8 cellular contexts compared by ENCODE assay signal in the genomic region with DNA sequence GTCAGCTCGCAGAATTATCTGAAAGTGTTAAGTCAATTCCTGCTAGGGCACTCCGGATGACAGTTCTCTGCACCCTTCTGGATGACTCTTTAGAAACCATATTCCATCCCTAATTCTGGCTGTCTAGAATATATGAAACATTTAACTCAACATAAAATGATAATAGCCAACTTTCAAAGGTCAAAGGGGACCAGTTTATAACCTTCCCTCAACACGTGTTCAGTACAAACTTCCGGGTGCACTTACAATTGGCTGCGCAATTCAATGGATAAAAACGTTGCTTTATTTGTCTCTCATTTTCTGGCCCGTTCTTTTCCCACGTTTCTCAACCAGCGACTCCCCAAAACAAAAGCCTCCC. TPM values are rescaled to one million over a fixed set of nuclear protein-coding genes. Genes with fewer than 3 reads are reported as not detected.
DNase-seq lines count a peak whose midpoint lies in the region; ATAC-seq, FAIRE-seq and TF ChIP-seq lines count a peak whose summit lies in the region.

No MANE protein-coding gene starts in this region.

- no peak for TF ChIP-seq EP300 in A549 (IDR thresholded peaks at IDR 0.05)
- no peak for TF ChIP-seq EP300 in sigmoid colon (IDR thresholded peaks at IDR 0.05)

- H3K4me3 ChIP-seq in A549, result peak overlapping the region; percentile 96
- peak overlapping the region; percentile 99 for H3K4me3 ChIP-seq in GM12875 (ENCODE audit: low read depth, low read length)
- H3K4me3 ChIP-seq in foreskin fibroblast (ENCODE audit: low read depth in 1 of 2, low read length in 2 of 2), result peak overlapping the region; percentile 82 to 83
- H3K4me3 ChIP-seq in sigmoid colon, result peak overlapping the region; percentile 82 to 94 (median 86)

- no peak for TF ChIP-seq RAD21 in A549 (conservative IDR thresholded peaks at IDR 0.05 in 1 of 2, IDR thresholded peaks at IDR 0.05 in 1 of 2)

- peak overlapping the region; percentile 98 for H3K4me3 Mint-ChIP-seq in T-helper 17 cell

- ATAC-seq in A549 (peak in 1 of 2 experiments; percentile 11; a peak in 3 of 6 replicates), T-helper 17 cell (no peak), GM21447 (IDR thresholded peaks at IDR 0.05; ENCODE audit: unreplicated experiment) (no peak)

- H3K27me3 ChIP-seq in sigmoid colon, result no peaks in the 10 kb centered on the region

- TF ChIP-seq CTCF in A549 (IDR thresholded peaks at IDR 0.05), result no peak
- TF ChIP-seq CTCF in GM12875 (IDR thresholded peaks at IDR 0.05; ENCODE audit: borderline replicate concordance, insufficient read depth, low read depth, low read length), result no peak
- TF ChIP-seq CTCF in foreskin fibroblast (IDR thresholded peaks at IDR 0.05; ENCODE audit: low read depth, low read length), result no peak
- no peak for TF ChIP-seq CTCF in sigmoid colon (IDR thresholded peaks at IDR 0.05)

- no peaks in the 10 kb centered on the region for H3K36me3 Mint-ChIP-seq in T-helper 17 cell (ENCODE audit: low read depth)

- peaks cover 18% of the 10 kb centered on the region for H3K4me1 Mint-ChIP-seq in T-helper 17 cell

- H3K4me2 ChIP-seq in A549, result peak overlapping the region; percentile 92

- no peak for TF ChIP-seq POLR2A in A549 (IDR thresholded peaks at IDR 0.05; ENCODE audit: low read length)
- TF ChIP-seq POLR2A in sigmoid colon (IDR thresholded peaks at IDR 0.05), result no peak

- H3K27ac Mint-ChIP-seq in T-helper 17 cell, result peak overlapping the region; percentile 81

- FAIRE-seq in A549 (lab: Jason Lieb, UNC), result no peak

- 5% methylated on average over 9 of the region's 9 CpGs for WGBS in A549 (ENCODE audit: missing lambda C conversion rate)
- 1 to 3% methylated on average over 9 of the region's 9 CpGs for WGBS in sigmoid colon, 2 donors

- peaks cover 14% of the 10 kb centered on the region for H3K4me1 ChIP-seq in A549
- peaks cover 0 to 37% (median 22%) of the 10 kb centered on the region in 4 donors for H3K4me1 ChIP-seq in sigmoid colon

- H3K27ac ChIP-seq in A549, result peak overlapping the region; percentile 93 to 98
- H3K27ac ChIP-seq in sigmoid colon, result peak overlapping the region; percentile 85 to 96 (median 92)

- CTCF ChIA-PET in A549 (lab: Yijun Ruan, JAX), result interaction anchor here (0.7 kb wide), 1 partner anchor 265 kb away, joined by 5 read pairs; no protein-coding TSS in a partner anchor

- H3K36me3 ChIP-seq in sigmoid colon, result no peaks in the 10 kb centered on the region

- intact Hi-C loops in sigmoid colon (cut with DNase I), result no loop called here

- peak in 1 of 2 experiments; percentile 23 for DNase-seq in A549 (ENCODE audit: low read depth in 1 of 2, low spot score in 1 of 2)
- no peak for DNase-seq in T-helper 17 cell
- DNase-seq in foreskin fibroblast, result peak in 1 of 2 donors; percentile 47
- DNase-seq in sigmoid colon, result no peak
- no peak for DNase-seq in dedifferentiated amniotic fluid mesenchymal stem cell (ENCODE audit: extremely low spot score)
- no peak for DNase-seq in effector CD8-positive, alpha-beta T cell (lab: John Stamatoyannopoulos, UW)

- H3K9me3 ChIP-seq in A549 (no peaks in the 10 kb centered on the region), T-helper 17 cell (ENCODE audit: control insufficient read depth, low read length, poor library complexity, severe bottlenecking) (no peaks in the 10 kb centered on the region), sigmoid colon (no peaks in the 10 kb centered on the region)

- H3K27me3 Mint-ChIP-seq in T-helper 17 cell, result no peaks in the 10 kb centered on the region

- POLR2A ChIA-PET in A549 (lab: Yijun Ruan, JAX), result interaction anchor here (0.6 to 3.6 kb wide), 2 partner anchors 21 to 173 kb away, joined by 3 to 71 read pairs; a partner anchor contains a TSS

TF ChIP-seq in A549, 52 proteins besides CTCF, POLR2A, EP300 and RAD21:
- TF ChIP-seq, protein P1, sequence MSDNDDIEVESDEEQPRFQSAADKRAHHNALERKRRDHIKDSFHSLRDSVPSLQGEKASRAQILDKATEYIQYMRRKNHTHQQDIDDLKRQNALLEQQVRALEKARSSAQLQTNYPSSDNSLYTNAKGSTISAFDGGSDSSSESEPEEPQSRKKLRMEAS (IDR thresholded peaks at IDR 0.05), result peak; percentile 86
- TF ChIP-seq TP53 (CRISPR knock-in tag; IDR thresholded peaks at IDR 0.05) (no peak), GATA3 (IDR thresholded peaks at IDR 0.05; ENCODE audit: borderline replicate concordance) (no peak), RNF2 (IDR thresholded peaks at IDR 0.05; ENCODE audit: borderline replicate concordance, low read depth) (no peak), MYC (IDR thresholded peaks at IDR 0.05; ENCODE audit: borderline replicate concordance, low read length) (peak; percentile 64; the same call in 1 of the 2 replicates), HOXB13 (CRISPR knock-in tag; IDR thresholded peaks at IDR 0.05; ENCODE audit: low read depth) (no peak), FOSL2 (IDR thresholded peaks at IDR 0.05) (no peak), FOSL2 (CRISPR knock-in tag; IDR thresholded peaks at IDR 0.05) (no peak), RARB (CRISPR knock-in tag; IDR thresholded peaks at IDR 0.05) (no peak), CHD4 (IDR thresholded peaks at IDR 0.05; ENCODE audit: borderline replicate concordance) (no peak)
- TF ChIP-seq, protein P2, sequence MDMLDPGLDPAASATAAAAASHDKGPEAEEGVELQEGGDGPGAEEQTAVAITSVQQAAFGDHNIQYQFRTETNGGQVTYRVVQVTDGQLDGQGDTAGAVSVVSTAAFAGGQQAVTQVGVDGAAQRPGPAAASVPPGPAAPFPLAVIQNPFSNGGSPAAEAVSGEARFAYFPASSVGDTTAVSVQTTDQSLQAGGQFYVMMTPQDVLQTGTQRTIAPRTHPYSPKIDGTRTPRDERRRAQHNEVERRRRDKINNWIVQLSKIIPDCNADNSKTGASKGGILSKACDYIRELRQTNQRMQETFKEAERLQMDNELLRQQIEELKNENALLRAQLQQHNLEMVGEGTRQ (IDR thresholded peaks at IDR 0.05), result peak; percentile 57

RNA-seq across cellular contexts. Expression of a gene that starts 1.3 kb away (rescaled TPM):
- polyA plus RNA-seq in A549 (2011; rRNA removed) (33.4 and 35.7 TPM in 2 replicates), A549 (2017; fragmentation: RNase III; extraction: RNeasy Plus Mini Kit Qiagen cat#74134 plus additional on column Dnase treatment) (24.4 to 25.9 TPM (median 25.2 TPM) in 3 replicates), sigmoid colon (1 to 10 TPM; 3.0 to 8.8 (median 4.9) TPM)
- polyA plus RNA-seq in A549 (2012; cell fraction: cytosol; rRNA removed), result 5.3 and 5.7 TPM in 2 replicates
- polyA plus RNA-seq in A549 (2012; cell fraction: nucleus; rRNA removed), result 4.6 and 7.0 TPM in 2 replicates
- 29.0 and 31.2 TPM in 2 replicates for polyA minus RNA-seq in A549 (2011; rRNA and poly(A)+ RNA removed)
- total RNA-seq in T-helper 17 cell (10 to 100 TPM; 29.5 to 33.6 TPM), sigmoid colon (10 to 100 TPM; 20.2 to 23.4 (median 22.2) TPM)

RNA-seq across cellular contexts. Expression of a gene that starts 20.6 kb away (rescaled TPM):
- polyA plus RNA-seq in A549 (2011; rRNA removed) (32.9 and 40.5 TPM in 2 replicates), A549 (2017; fragmentation: RNase III; extraction: RNeasy Plus Mini Kit Qiagen cat#74134 plus additional on column Dnase treatment) (37.5 to 41.9 TPM (median 40.8 TPM) in 3 replicates), sigmoid colon (10 to 100 TPM; 23.4 to 30.3 (median 30.0) TPM)
- polyA plus RNA-seq in A549 (2012; cell fraction: cytosol; rRNA removed), result 36.7 and 37.8 TPM in 2 replicates
- polyA plus RNA-seq in A549 (2012; cell fraction: nucleus; rRNA removed), result 60.3 and 70.4 TPM in 2 replicates
- polyA minus RNA-seq in A549 (2011; rRNA and poly(A)+ RNA removed), result 25.3 and 30.9 TPM in 2 replicates
- total RNA-seq in T-helper 17 cell (10 to 100 TPM; 32.3 to 34.9 TPM), sigmoid colon (10 to 100 TPM; 20.3 to 46.0 (median 24.0) TPM)
